ENCODE assay signal across 31 cellular contexts in the genomic region with DNA sequence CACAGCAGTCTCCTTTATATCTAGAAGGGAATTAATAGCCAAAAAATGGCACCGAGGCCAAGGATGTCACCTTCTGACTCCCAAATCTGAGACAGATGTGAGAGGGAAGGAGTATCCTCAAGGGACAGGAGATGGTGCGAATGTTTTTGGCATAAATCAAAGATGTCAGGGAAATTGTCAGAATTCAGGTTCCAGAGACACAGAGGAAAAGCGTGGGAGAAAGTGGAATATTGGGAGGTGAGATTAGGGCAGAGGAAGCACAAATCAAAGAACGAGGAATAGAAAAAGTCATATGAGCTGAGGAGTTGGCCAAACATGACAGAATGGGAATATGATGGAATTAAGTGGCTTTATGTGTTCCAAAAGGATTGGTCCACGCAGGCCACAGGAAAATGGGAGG. TPM values are rescaled to one million over a fixed set of nuclear protein-coding genes. Genes with fewer than 3 reads are reported as not detected.
"Had no signal": no experiment of that assay in that cellular context is flagged by ENCODE, and none has a peak within 500 bp of the region (broad histone marks: within the 10 kb centered on the region; RNA-seq: fewer than 3 reads in every experiment).

No MANE protein-coding gene starts in this region.

- DNase-seq: activated B cell treated with CpG ODN at 0.5 μM for 24 hours; activated CD4-positive, alpha-beta memory T cell treated with anti-CD3 and anti-CD28 coated beads, Interleukin-2, amount 10 ng/mL, durations not matched to agents 7 days and 5 days; activated CD4-positive, alpha-beta T cell treated with anti-CD3 and anti-CD28 coated beads for 4 hours; activated CD4-positive, alpha-beta T cell treated with anti-CD3 and anti-CD28 coated beads, Interleukin-2, amount 10 ng/mL, durations not matched to agents 7 days and 5 days; activated CD4-positive, alpha-beta T cell treated with anti-CD3 and anti-CD28 coated beads, Interleukin-2, amount 50 U/mL, for 48 hours; activated CD4-positive, CD25-positive, alpha-beta regulatory T cell treated with anti-CD3 and anti-CD28 coated beads, Interleukin-2, amount 50 U/mL, for 72 hours; activated CD8-positive, alpha-beta memory T cell treated with anti-CD3 and anti-CD28 coated beads for 24 hours; activated CD8-positive, alpha-beta memory T cell treated with anti-CD3 and anti-CD28 coated beads, Interleukin-2, amount 10 ng/mL, durations not matched to agents 7 days and 5 days; activated CD8-positive, alpha-beta memory T cell treated with anti-CD3 and anti-CD28 coated beads, Interleukin-2, amount 50 U/mL, for 48 hours; activated CD8-positive, alpha-beta T cell treated with anti-CD3 and anti-CD28 coated beads, Interleukin-2, amount 10 ng/mL, durations not matched to agents 7 days and 5 days; activated effector memory CD4-positive, alpha-beta T cell treated with Interleukin-2 at 50 U/mL for 16 hours; activated gamma-delta T cell; activated naive CD4-positive, alpha-beta T cell treated with anti-CD3 and anti-CD28 coated beads, Interleukin-2, amount 10 ng/mL, durations not matched to agents 7 days and 5 days; activated naive CD4-positive, alpha-beta T cell treated with Interleukin-2 at 50 U/mL for 16 hours; activated naive CD8-positive, alpha-beta T cell treated with anti-CD3 and anti-CD28 coated beads, Interleukin-2, amount 10 ng/mL, durations not matched to agents 7 days and 5 days; activated T-cell treated with anti-CD3 and anti-CD28 coated beads, Interleukin-2, amount 50 U/mL, for 24 hours; activated T-cell treated with anti-CD3 and anti-CD28 coated beads, Interleukin-2, amount 50 U/mL, for 48 hours; adrenal gland; amniotic stem cell; aorta; body of pancreas; central memory CD4-positive, alpha-beta T cell; T-helper 1 cell; T-helper 2 cell; T-helper 9 cell had no signal

- H3K36me3 ChIP-seq: adrenal gland, brain microvascular endothelial cell, breast epithelium had no signal

- H3K9me3 ChIP-seq: adrenal gland, body of pancreas, breast epithelium had no signal

- H3K4me1 ChIP-seq: adrenal gland, breast epithelium had no signal

- H3K4me3 ChIP-seq: adrenal gland, body of pancreas, breast epithelium had no signal

- ATAC-seq: activated CD8-positive, alpha-beta memory T cell treated with anti-CD3 and anti-CD28 coated beads, Interleukin-2, amount 10 ng/mL, durations not matched to agents 7 days and 5 days; activated CD8-positive, alpha-beta T cell treated with anti-CD3 and anti-CD28 coated beads, Interleukin-2, amount 10 ng/mL, durations not matched to agents 7 days and 5 days; body of pancreas had no signal

- H3K27me3 ChIP-seq: adrenal gland, body of pancreas, brain microvascular endothelial cell, breast epithelium had no signal

- FAIRE-seq: astrocyte, TTC549 had no signal

- H3K27ac ChIP-seq: adrenal gland, body of pancreas, brain microvascular endothelial cell, breast epithelium, VCaP had no signal

RNA-seq across cellular contexts. Expression of a gene that starts 6.2 kb away (rescaled TPM):
- total RNA-seq: astrocyte had no signal

RNA-seq across cellular contexts. Expression of a gene that starts 30.1 kb away (rescaled TPM):
- total RNA-seq: astrocyte, cerebellum had no signal

RNA-seq across cellular contexts. Expression of a gene that starts 46.9 kb away (rescaled TPM):
- total RNA-seq: astrocyte had no signal
